ENCODE assay signal across 3 cellular contexts in genomic region chr18:2134364-2134763, GRCh38.
TF ChIP-seq lines count a peak whose summit lies in the region.

No MANE protein-coding gene starts in this region.

TF ChIP-seq in SK-N-SH treated with all-trans-retinoic acid at 6 μM for 48 hours, 23 proteins besides CTCF, POLR2A, EP300 and RAD21 (continued from another document and continues in another):
- TF ChIP-seq CSRNP3 (CRISPR knock-in tag; IDR thresholded peaks at IDR 0.05) (no peak), POU6F1 (CRISPR knock-in tag; IDR thresholded peaks at IDR 0.05; ENCODE audit: borderline replicate concordance, low read depth) (no peak), ZNF70 (CRISPR knock-in tag; IDR thresholded peaks at IDR 0.05) (no peak), PPARA (CRISPR knock-in tag; IDR thresholded peaks at IDR 0.05; ENCODE audit: borderline replicate concordance) (no peak), ZNF565 (CRISPR knock-in tag; conservative IDR thresholded peaks at IDR 0.05; ENCODE audit: low read depth) (no peak), ZC3H10 (CRISPR knock-in tag; IDR thresholded peaks at IDR 0.05) (no peak), PATZ1 (CRISPR knock-in tag; IDR thresholded peaks at IDR 0.05; ENCODE audit: borderline replicate concordance) (no peak), CSDC2 (CRISPR knock-in tag; IDR thresholded peaks at IDR 0.05) (no peak), RARB (CRISPR knock-in tag; IDR thresholded peaks at IDR 0.05) (no peak), TOX (CRISPR knock-in tag; IDR thresholded peaks at IDR 0.05; ENCODE audit: borderline replicate concordance) (no peak), CREB5 (CRISPR knock-in tag; IDR thresholded peaks at IDR 0.05; ENCODE audit: low read depth) (no peak), GLIS3 (CRISPR knock-in tag; IDR thresholded peaks at IDR 0.05) (no peak), ZFP30 (CRISPR knock-in tag; IDR thresholded peaks at IDR 0.05) (no peak)

TF ChIP-seq in SK-N-SH, 30 proteins besides CTCF, POLR2A, EP300 and RAD21 (continued from another document):
- no peak for TF ChIP-seq MAX (IDR thresholded peaks at IDR 0.05; ENCODE audit: low read depth)
- no peak for TF ChIP-seq RCOR1 (IDR thresholded peaks at IDR 0.05; ENCODE audit: low read length)
- TF ChIP-seq MXI1 (IDR thresholded peaks at IDR 0.05; ENCODE audit: low read depth, low read length), result no peak
- no peak for TF ChIP-seq JUND (IDR thresholded peaks at IDR 0.05)
- TF ChIP-seq FOXM1 (IDR thresholded peaks at IDR 0.05; ENCODE audit: low read depth), result no peak
- no peak for TF ChIP-seq YY1 (IDR thresholded peaks at IDR 0.05; ENCODE audit: low read depth)
- TF ChIP-seq SMC3 (IDR thresholded peaks at IDR 0.05; ENCODE audit: low read depth, low read length), result no peak
- no peak for TF ChIP-seq GATA2 (CRISPR knock-in tag; IDR thresholded peaks at IDR 0.05)
- TF ChIP-seq NRF1 (IDR thresholded peaks at IDR 0.05; ENCODE audit: low read depth, low read length), result no peak
- TF ChIP-seq MEF2A (IDR thresholded peaks at IDR 0.05; ENCODE audit: borderline replicate concordance, low read depth), result no peak
- TF ChIP-seq FOSL2 (IDR thresholded peaks at IDR 0.05; ENCODE audit: borderline replicate concordance, low read depth), result no peak
- TF ChIP-seq POLR2AphosphoS5 (IDR thresholded peaks at IDR 0.05; ENCODE audit: low read depth, low read length), result no peak
- TF ChIP-seq RFX5 (IDR thresholded peaks at IDR 0.05; ENCODE audit: low read length), result no peak
- no peak for TF ChIP-seq FOXJ3 (CRISPR knock-in tag; IDR thresholded peaks at IDR 0.05)
- TF ChIP-seq REST (IDR thresholded peaks at IDR 0.05; ENCODE audit: low read depth, low read length), result no peak
- no peak for TF ChIP-seq TCF12 (IDR thresholded peaks at IDR 0.05)

TF ChIP-seq in K562, 482 proteins besides CTCF, POLR2A, EP300 and RAD21 (continued from another document):
- TF ChIP-seq KLF1 (tag; IDR thresholded peaks at IDR 0.05), result no peak
